ENCODE assay signal across 39 cellular contexts in genomic region chr17:8398980-8399379, GRCh38. TPM values are rescaled to one million over a fixed set of nuclear protein-coding genes. Genes with fewer than 3 reads are reported as not detected.
"Had no signal": no experiment of that assay in that cellular context is flagged by ENCODE, and none has a peak within 500 bp of the region (broad histone marks: within the 10 kb centered on the region; RNA-seq: fewer than 3 reads in every experiment).

No MANE protein-coding gene starts in this region.

- H3K9me3 Mint-ChIP-seq: activated CD4-positive, alpha-beta T cell treated with anti-CD3 and anti-CD28 coated beads, Interleukin-2, amount 10 ng/mL, durations not matched to agents 7 days and 5 days; activated naive CD8-positive, alpha-beta T cell treated with anti-CD3 and anti-CD28 coated beads for 36 hours; activated T-cell treated with anti-CD3 and anti-CD28 coated beads, Interleukin-2, amount 50 U/mL, for 72 hours; activated T-helper 17 cell treated with anti-CD3 and anti-CD28 coated beads, Interleukin-2, amount 50 U/mL, for 72 hours; T-helper 1 cell treated with Interleukin-12 subunit alpha and Interleukin-12 subunit beta and Interleukin-4 antibody, amounts not matched to agents 30 μg/mL and 1 μg/mL, for 36 hours; T-helper 2 cell treated with Interferon-gamma antibody and Interleukin-4, amounts not matched to agents 5 μg/mL and 100 μg/mL, for 36 hours; WTC11 had no signal

- H3K4me3 Mint-ChIP-seq: activated CD4-positive, alpha-beta T cell treated with anti-CD3 and anti-CD28 coated beads for 36 hours; activated CD4-positive, alpha-beta T cell treated with anti-CD3 and anti-CD28 coated beads, Interleukin-2, amount 10 ng/mL, durations not matched to agents 7 days and 5 days; activated CD8-positive, alpha-beta T cell treated with anti-CD3 and anti-CD28 coated beads, Interleukin-2, amount 10 ng/mL, durations not matched to agents 7 days and 5 days; activated naive CD8-positive, alpha-beta T cell treated with anti-CD3 and anti-CD28 coated beads for 36 hours; activated T-cell treated with anti-CD3 and anti-CD28 coated beads, Interleukin-2, amount 50 U/mL, for 72 hours; activated T-helper 17 cell treated with anti-CD3 and anti-CD28 coated beads, Interleukin-2, amount 50 U/mL, for 72 hours; T-helper 1 cell treated with Interleukin-12 subunit alpha and Interleukin-12 subunit beta and Interleukin-4 antibody, amounts not matched to agents 30 μg/mL and 1 μg/mL, for 36 hours; T-helper 2 cell treated with Interferon-gamma antibody and Interleukin-4, amounts not matched to agents 5 μg/mL and 100 μg/mL, for 36 hours; WTC11 had no signal

- FAIRE-seq: RCC 7860, TTC549 had no signal

- H3K27ac ChIP-seq: brain microvascular endothelial cell, KMS-11, RWPE1 had no signal

- DNase-seq: activated CD4-positive, alpha-beta T cell treated with anti-CD3 and anti-CD28 coated beads for 36 hours; activated CD4-positive, alpha-beta T cell treated with anti-CD3 and anti-CD28 coated beads, Interleukin-2, amount 10 ng/mL, durations not matched to agents 7 days and 5 days; activated CD4-positive, alpha-beta T cell treated with anti-CD3 and anti-CD28 coated beads, Interleukin-2, amount 50 U/mL, for 48 hours; activated CD8-positive, alpha-beta memory T cell treated with anti-CD3 and anti-CD28 coated beads, Interleukin-2, amount 50 U/mL, for 48 hours; activated CD8-positive, alpha-beta T cell treated with anti-CD3 and anti-CD28 coated beads, Interleukin-2, amount 10 ng/mL, durations not matched to agents 7 days and 5 days; activated naive CD4-positive, alpha-beta T cell; activated naive CD4-positive, alpha-beta T cell treated with anti-CD3 and anti-CD28 coated beads, Interleukin-2, amount 50 U/mL, for 16 hours; activated naive CD8-positive, alpha-beta T cell treated with anti-CD3 and anti-CD28 coated beads for 36 hours; activated T-cell treated with anti-CD3 and anti-CD28 coated beads, Interleukin-2, amount 50 U/mL, for 72 hours; amniotic stem cell; aorta; brain microvascular endothelial cell; central memory CD4-positive, alpha-beta T cell; NCI-H1092 treated with DMSO at 0.1 percent for 48 hours; NCI-H1417; NCI-H146; NCI-H187; NCI-H2029 treated with DMSO at 0.1 percent for 48 hours; NCI-H2107; NCI-H2171; NCI-H510A; NCI-H748 treated with DMSO at 0.1 percent for 48 hours; NK-92 treated with Interleukin-12 subunit alpha and Interleukin-12 subunit beta, amount 100 ng/mL, for 24 hours; PC-3; SIG-M5 had no signal

- H3K9ac ChIP-seq: KMS-11 had no signal

- H3K4me1 Mint-ChIP-seq: activated T-helper 17 cell treated with anti-CD3 and anti-CD28 coated beads, Interleukin-2, amount 50 U/mL, for 72 hours; WTC11 had no signal

- ATAC-seq: activated CD4-positive, alpha-beta T cell treated with anti-CD3 and anti-CD28 coated beads for 36 hours; activated CD4-positive, CD25-positive, alpha-beta regulatory T cell treated with anti-CD3 and anti-CD28 coated beads, Interleukin-2, amount 50 U/mL, for 24 hours; activated CD8-positive, alpha-beta T cell treated with anti-CD3 and anti-CD28 coated beads, Interleukin-2, amount 10 ng/mL, durations not matched to agents 7 days and 5 days; activated T-cell treated with anti-CD3 and anti-CD28 coated beads, Interleukin-2, amount 50 U/mL, for 72 hours; activated T-helper 17 cell treated with anti-CD3 and anti-CD28 coated beads, Interleukin-2, amount 50 U/mL, for 72 hours; PC-3; Right ventricle myocardium inferior; WTC11 had no signal

- H3K36me3 ChIP-seq: brain microvascular endothelial cell had no signal

- H3K4me2 ChIP-seq: KMS-11 had no signal

- H3K36me3 Mint-ChIP-seq: activated naive CD8-positive, alpha-beta T cell treated with anti-CD3 and anti-CD28 coated beads for 36 hours; WTC11 had no signal

- H3K27ac Mint-ChIP-seq: activated CD4-positive, alpha-beta T cell treated with anti-CD3 and anti-CD28 coated beads for 36 hours; activated CD4-positive, alpha-beta T cell treated with anti-CD3 and anti-CD28 coated beads, Interleukin-2, amount 10 ng/mL, durations not matched to agents 7 days and 5 days; activated CD8-positive, alpha-beta T cell treated with anti-CD3 and anti-CD28 coated beads, Interleukin-2, amount 10 ng/mL, durations not matched to agents 7 days and 5 days; activated naive CD8-positive, alpha-beta T cell treated with anti-CD3 and anti-CD28 coated beads for 36 hours; activated T-cell treated with anti-CD3 and anti-CD28 coated beads, Interleukin-2, amount 50 U/mL, for 72 hours; activated T-helper 17 cell treated with anti-CD3 and anti-CD28 coated beads, Interleukin-2, amount 50 U/mL, for 72 hours; T-helper 1 cell treated with Interleukin-12 subunit alpha and Interleukin-12 subunit beta and Interleukin-4 antibody, amounts not matched to agents 30 μg/mL and 1 μg/mL, for 36 hours; T-helper 2 cell treated with Interferon-gamma antibody and Interleukin-4, amounts not matched to agents 5 μg/mL and 100 μg/mL, for 36 hours; WTC11 had no signal

- H3K27me3 ChIP-seq: brain microvascular endothelial cell had no signal

RNA-seq across cellular contexts. Expression of gene RNF222, which starts 1.4 kb away (rescaled TPM):
- total RNA-seq: activated CD4-positive, alpha-beta T cell treated with anti-CD3 and anti-CD28 coated beads for 36 hours; aorta; cerebellum; LHCN-M2; M059J; Right ventricle myocardium inferior; SK-MEL-5; WTC11 had no signal
- polyA plus RNA-seq: aorta had no signal

RNA-seq across cellular contexts. Expression of gene ODF4, which starts 59.3 kb away (rescaled TPM):
- total RNA-seq: activated CD4-positive, alpha-beta T cell treated with anti-CD3 and anti-CD28 coated beads for 36 hours; activated CD4-positive, alpha-beta T cell treated with anti-CD3 and anti-CD28 coated beads, Interleukin-2, amount 10 ng/mL, durations not matched to agents 7 days and 5 days; activated CD8-positive, alpha-beta T cell treated with anti-CD3 and anti-CD28 coated beads, Interleukin-2, amount 10 ng/mL, durations not matched to agents 7 days and 5 days; activated naive CD8-positive, alpha-beta T cell treated with anti-CD3 and anti-CD28 coated beads for 36 hours; activated T-cell treated with anti-CD3 and anti-CD28 coated beads, Interleukin-2, amount 50 U/mL, for 72 hours; activated T-helper 17 cell treated with anti-CD3 and anti-CD28 coated beads, Interleukin-2, amount 50 U/mL, for 72 hours; aorta; cerebellum; LHCN-M2; M059J; PC-3; Right ventricle myocardium inferior; SK-MEL-5; WTC11 had no signal
- polyA plus RNA-seq: aorta had no signal
